ENCODE assay signal across 19 cellular contexts in genomic region chrX:24186483-24186882, GRCh38.
"Had no signal": no experiment of that assay in that cellular context is flagged by ENCODE, and none has a peak within 500 bp of the region (broad histone marks: within the 10 kb centered on the region; RNA-seq: fewer than 3 reads in every experiment).

No MANE protein-coding gene starts in this region.

- H3K36me3 ChIP-seq: breast epithelium, prostate gland had no signal

- H3K9me3 ChIP-seq: breast epithelium, prostate gland, spleen, upper lobe of right lung had no signal

- H3K4me3 ChIP-seq: breast epithelium, prostate gland, spleen, upper lobe of right lung had no signal

- H3K4me3 Mint-ChIP-seq: activated B cell treated with CpG ODN at 0.5 μM for 24 hours; activated CD4-positive, alpha-beta memory T cell treated with anti-CD3 and anti-CD28 coated beads for 36 hours; activated naive CD4-positive, alpha-beta T cell treated with anti-CD3 and anti-CD28 coated beads, Interleukin-2, amount 10 ng/mL, durations not matched to agents 7 days and 5 days; activated T-helper 1 cell treated with anti-CD3 and anti-CD28 coated beads, Interleukin-12 subunit alpha, Interleukin-12 subunit beta, Interleukin-2, Interleukin-4 antibody, amounts not matched to agents 30 ng/mL and 10 ng/mL and 1 ng/mL, durations not matched to agents 14 hours and 24 hours and 36 hours; T-helper 1 cell treated with Interleukin-12 subunit alpha and Interleukin-12 subunit beta and Interleukin-4 antibody, amounts not matched to agents 30 μg/mL and 1 μg/mL, for 36 hours had no signal

- H3K27ac Mint-ChIP-seq: activated B cell treated with CpG ODN at 0.5 μM for 24 hours; activated CD4-positive, alpha-beta memory T cell treated with anti-CD3 and anti-CD28 coated beads for 36 hours; activated naive CD4-positive, alpha-beta T cell treated with anti-CD3 and anti-CD28 coated beads, Interleukin-2, amount 10 ng/mL, durations not matched to agents 7 days and 5 days; activated T-helper 1 cell treated with anti-CD3 and anti-CD28 coated beads, Interleukin-12 subunit alpha, Interleukin-12 subunit beta, Interleukin-2, Interleukin-4 antibody, amounts not matched to agents 30 ng/mL and 10 ng/mL and 1 ng/mL, durations not matched to agents 14 hours and 24 hours and 36 hours; T-helper 1 cell treated with Interleukin-12 subunit alpha and Interleukin-12 subunit beta and Interleukin-4 antibody, amounts not matched to agents 30 μg/mL and 1 μg/mL, for 36 hours had no signal

- H3K27me3 Mint-ChIP-seq: activated B cell treated with CpG ODN at 0.5 μM for 24 hours; activated CD4-positive, alpha-beta memory T cell treated with anti-CD3 and anti-CD28 coated beads for 36 hours; activated naive CD4-positive, alpha-beta T cell treated with anti-CD3 and anti-CD28 coated beads, Interleukin-2, amount 10 ng/mL, durations not matched to agents 7 days and 5 days had no signal

- H3K4me1 ChIP-seq: prostate gland, upper lobe of right lung had no signal

- DNase-seq: activated B cell treated with CpG ODN at 0.5 μM for 24 hours; activated CD4-positive, alpha-beta memory T cell treated with anti-CD3 and anti-CD28 coated beads for 36 hours; activated CD8-positive, alpha-beta memory T cell treated with anti-CD3 and anti-CD28 coated beads, Interleukin-2, amount 50 U/mL, for 4 hours; activated naive CD4-positive, alpha-beta T cell treated with anti-CD3 and anti-CD28 coated beads, Interleukin-2, amount 10 ng/mL, durations not matched to agents 7 days and 5 days; anterior cingulate cortex; dermis blood vessel endothelial cell; erythroblast; hippocampal formation; kidney glomerular epithelial cell; nucleus accumbens; spleen; stimulated activated CD4-positive, alpha-beta T cell treated with anti-CD3 and anti-CD28 coated beads, Interleukin-2, amount 100 ng/mL, for 24 hours; stimulated activated naive CD4-positive, alpha-beta T cell treated with Interleukin-2 at 50 U/mL for 16 hours; upper lobe of right lung had no signal

- ATAC-seq: sciatic nerve, upper lobe of right lung had no signal

- H3K27me3 ChIP-seq: breast epithelium, spleen, upper lobe of right lung had no signal

- H3K9me3 Mint-ChIP-seq: activated B cell treated with CpG ODN at 0.5 μM for 24 hours; activated CD4-positive, alpha-beta memory T cell treated with anti-CD3 and anti-CD28 coated beads for 36 hours; activated naive CD4-positive, alpha-beta T cell treated with anti-CD3 and anti-CD28 coated beads, Interleukin-2, amount 10 ng/mL, durations not matched to agents 7 days and 5 days; activated T-helper 1 cell treated with anti-CD3 and anti-CD28 coated beads, Interleukin-12 subunit alpha, Interleukin-12 subunit beta, Interleukin-2, Interleukin-4 antibody, amounts not matched to agents 30 ng/mL and 10 ng/mL and 1 ng/mL, durations not matched to agents 14 hours and 24 hours and 36 hours; T-helper 1 cell treated with Interleukin-12 subunit alpha and Interleukin-12 subunit beta and Interleukin-4 antibody, amounts not matched to agents 30 μg/mL and 1 μg/mL, for 36 hours had no signal

- H3K27ac ChIP-seq: breast epithelium, prostate gland, spleen, upper lobe of right lung had no signal
